Comparison of ENCODE assay signal across 8 cellular contexts in genomic region chr15:52679232-52680040, GRCh38. TPM values are rescaled to one million over a fixed set of nuclear protein-coding genes. Genes with fewer than 3 reads are reported as not detected.
DNase-seq lines count a peak whose midpoint lies in the region; ATAC-seq, FAIRE-seq and TF ChIP-seq lines count a peak whose summit lies in the region.

Gene ATOSA, minus strand, starts transcription at chr15:52679388. Its CDS starts 1,367 bp downstream, at chr15:52678021.

- no peaks in the 10 kb centered on the region for H3K4me1 ChIP-seq in BE2C

- H3K9me3 Mint-ChIP-seq in activated CD4-positive, alpha-beta T cell treated with anti-CD3 and anti-CD28 coated beads, Interleukin-2, amount 10 ng/mL, durations not matched to agents 7 days and 5 days, result no peaks in the 10 kb centered on the region

- peak within 1 kb of the TSS; percentile 97 for H3K4me3 Mint-ChIP-seq in activated CD4-positive, alpha-beta T cell treated with anti-CD3 and anti-CD28 coated beads, Interleukin-2, amount 10 ng/mL, durations not matched to agents 7 days and 5 days

- H3K27ac ChIP-seq in coronary artery, result peak within 1 kb of the TSS; percentile 95 to 99

- H3K27ac Mint-ChIP-seq in activated CD4-positive, alpha-beta T cell treated with anti-CD3 and anti-CD28 coated beads, Interleukin-2, amount 10 ng/mL, durations not matched to agents 7 days and 5 days, result peak within 1 kb of the TSS; percentile 100

- H3K9me3 ChIP-seq in BE2C, result no peaks in the 10 kb centered on the region

- H3K4me3 ChIP-seq in BE2C (ENCODE audit: low read depth, low read length), result peak within 1 kb of the TSS; percentile 85
- H3K4me3 ChIP-seq in coronary artery, result peak within 1 kb of the TSS; percentile 99

- peaks cover 3% of the 10 kb centered on the region for H3K36me3 ChIP-seq in BE2C

- TF ChIP-seq CTCF in BE2C (IDR thresholded peaks at IDR 0.05; ENCODE audit: low read depth, low read length) (no peak), coronary artery (IDR thresholded peaks at IDR 0.05) (no peak)

- no peaks in the 10 kb centered on the region for H3K27me3 ChIP-seq in BE2C

- peak; percentile 54 for ATAC-seq in HG03457 (IDR thresholded peaks at IDR 0.05; ENCODE audit: unreplicated experiment)
- ATAC-seq in left colon, result peak; percentile 86

- no peaks in the 10 kb centered on the region for H3K27me3 Mint-ChIP-seq in activated CD4-positive, alpha-beta T cell treated with anti-CD3 and anti-CD28 coated beads, Interleukin-2, amount 10 ng/mL, durations not matched to agents 7 days and 5 days

- H3K36me3 Mint-ChIP-seq in activated CD4-positive, alpha-beta T cell treated with anti-CD3 and anti-CD28 coated beads, Interleukin-2, amount 10 ng/mL, durations not matched to agents 7 days and 5 days (ENCODE audit: low read depth), result peaks cover 18% of the 10 kb centered on the region

- peaks cover 50% of the 10 kb centered on the region for H3K4me1 Mint-ChIP-seq in activated CD4-positive, alpha-beta T cell treated with anti-CD3 and anti-CD28 coated beads, Interleukin-2, amount 10 ng/mL, durations not matched to agents 7 days and 5 days

- CTCF ChIA-PET in activated CD4-positive, alpha-beta T cell treated with anti-CD3 and anti-CD28 coated beads, Interleukin-2, amount 10 ng/mL, durations not matched to agents 7 days and 5 days (lab: Charles Lee), result interaction anchor here (0.8 kb wide), 1 partner anchor 10 kb away, joined by 3 read pairs; no protein-coding TSS in a partner anchor

- DNase-seq in BE2C (peak; percentile 96), GM19239 (ENCODE audit: insufficient read length, low spot score) (peak; percentile 62), NCI-H524 treated with DMSO at 0.1 percent for 48 hours (lab: John Stamatoyannopoulos, UW) (peak; percentile 66), coronary artery (ENCODE audit: low spot score) (peak; percentile 95), left colon (peak; percentile 93 to 94)
- DNase-seq in activated CD4-positive, alpha-beta T cell treated with anti-CD3 and anti-CD28 coated beads, Interleukin-2, amount 10 ng/mL, durations not matched to agents 7 days and 5 days, result peak; percentile 95
- peak; percentile 89 for DNase-seq in stimulated activated CD4-positive, alpha-beta T cell treated with anti-CD3 and anti-CD28 coated beads, Interleukin-1b, Interleukin-23, amount 100 ng/mL, for 48 hours

- POLR2A ChIA-PET in activated CD4-positive, alpha-beta T cell treated with anti-CD3 and anti-CD28 coated beads, Interleukin-2, amount 10 ng/mL, durations not matched to agents 7 days and 5 days (lab: Charles Lee), result interaction anchor here (0.7 kb wide), 1 partner anchor 942 kb away, joined by 7 read pairs; no protein-coding TSS in a partner anchor

- FAIRE-seq in GM19239 (lab: Jason Lieb, UNC), result peak; percentile 95

- intact Hi-C loops in left colon (cut with DNase I, micrococcal nuclease), result no loop called here

RNA-seq across cellular contexts. Expression of gene ATOSA, which starts in this region (rescaled TPM):
- 31.6 TPM for polyA plus RNA-seq in BE2C (2012; ENCODE audit: insufficient read depth, insufficient read length, low read depth)
- 10 to 100 TPM; 39.5 to 41.1 TPM for total RNA-seq in activated CD4-positive, alpha-beta T cell treated with anti-CD3 and anti-CD28 coated beads, Interleukin-2, amount 10 ng/mL, durations not matched to agents 7 days and 5 days
- 10 to 100 TPM; 46.4 to 59.0 TPM for total RNA-seq in left colon

Comparison
In these comparisons a context has a peak if more than half of its experiments do, and no peak if none do; other contexts are left out.
1. Peak in every context shown above with its lines: DNase-seq, ATAC-seq, H3K4me3 ChIP-seq and H3K27ac ChIP-seq.